Comparison of ENCODE assay signal across 8 cellular contexts in the genomic region with DNA sequence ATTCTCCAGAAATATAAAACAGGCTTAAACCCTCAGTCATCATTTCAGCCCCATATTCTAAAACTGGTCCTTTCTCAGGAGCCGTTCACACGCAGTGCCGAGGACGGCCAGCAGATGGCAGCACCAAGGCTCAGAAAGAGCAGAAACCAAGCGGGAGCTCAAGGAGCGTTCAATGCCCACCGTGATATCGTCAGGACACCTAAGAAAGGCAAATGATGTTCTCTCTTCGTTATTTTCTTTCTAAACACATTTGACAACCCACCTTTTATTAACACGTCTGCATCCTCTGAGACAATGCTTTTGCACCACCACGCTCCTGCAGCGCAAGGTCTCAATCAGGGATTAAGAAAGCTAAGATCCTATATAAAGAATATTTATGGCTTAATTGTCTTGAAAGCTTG. TPM values are rescaled to one million over a fixed set of nuclear protein-coding genes. Genes with fewer than 3 reads are reported as not detected.
DNase-seq lines count a peak whose midpoint lies in the region; ATAC-seq and TF ChIP-seq lines count a peak whose summit lies in the region.

No MANE protein-coding gene starts in this region.

- H2AFZ ChIP-seq in Loucy (ENCODE audit: low read length) (peak overlapping the region; percentile 58; the same call in 1 of the 2 replicates), parathyroid adenoma (no peak overlapping the region)

- H3K4me1 Mint-ChIP-seq in CD4-positive, CD25-positive, alpha-beta regulatory T cell = peaks cover 0 to 3% (median 0%) of the 10 kb centered on the region in 4 donors

- H3K79me2 ChIP-seq in Loucy (ENCODE audit: insufficient read depth, low read length) (no peaks in the 10 kb centered on the region), parathyroid adenoma (no peaks in the 10 kb centered on the region)

- H3K9me2 ChIP-seq in Loucy (replicated peaks; ENCODE audit: low read depth, low read length) = no peaks in the 10 kb centered on the region

- peak; percentile 63 to 72 (median 67) for DNase-seq in CD4-positive, CD25-positive, alpha-beta regulatory T cell
- DNase-seq in SK-MEL-5 (ENCODE audit: low read depth, low spot score) = peak; percentile 88
- peak; percentile 86 for DNase-seq in activated naive CD4-positive, alpha-beta T cell treated with Interleukin-2 at 50 U/mL for 16 hours
- DNase-seq in globus pallidus (ENCODE audit: low spot score) = peak; percentile 60
- DNase-seq in transverse colon = peak; percentile 85

- no peaks in the 10 kb centered on the region for H3K36me3 Mint-ChIP-seq in CD4-positive, CD25-positive, alpha-beta regulatory T cell

- H3K9me3 Mint-ChIP-seq in CD4-positive, CD25-positive, alpha-beta regulatory T cell = no peaks in the 10 kb centered on the region

- no peak overlapping the region for H3K27ac ChIP-seq in CD4-positive, CD25-positive, alpha-beta regulatory T cell (ENCODE audit: insufficient read depth, low read length, poor library complexity, severe bottlenecking)
- H3K27ac ChIP-seq in parathyroid adenoma (no peak overlapping the region), transverse colon (no peak overlapping the region)

- no peak for TF ChIP-seq POLR2A in transverse colon (IDR thresholded peaks at IDR 0.05)

- no peak overlapping the region for H3K4me3 Mint-ChIP-seq in CD4-positive, CD25-positive, alpha-beta regulatory T cell

- no peaks in the 10 kb centered on the region for H3K4me1 ChIP-seq in CD4-positive, CD25-positive, alpha-beta regulatory T cell (ENCODE audit: control insufficient read depth, insufficient read depth, low read length, poor library complexity, severe bottlenecking)
- no peaks in the 10 kb centered on the region for H3K4me1 ChIP-seq in Loucy (ENCODE audit: insufficient read depth, low read length, poor library complexity, severe bottlenecking)
- no peaks in the 10 kb centered on the region for H3K4me1 ChIP-seq in parathyroid adenoma
- peaks cover 0 to 4% (median 1%) of the 10 kb centered on the region in 4 donors for H3K4me1 ChIP-seq in transverse colon

- TF ChIP-seq EP300 in transverse colon (IDR thresholded peaks at IDR 0.05; ENCODE audit: low read depth) = no peak

- intact Hi-C loops in transverse colon (cut with DNase I; ENCODE audit: low total_unique reads) = loop anchor here (10.0 kb wide), 1 partner anchor 166 kb away; no protein-coding TSS in a partner anchor

- H3K4me2 ChIP-seq in Loucy (ENCODE audit: low read depth, low read length, poor library complexity, severe bottlenecking) (peak overlapping the region; percentile 63), parathyroid adenoma (ENCODE audit: low read length) (no peak overlapping the region)

- H3K27ac Mint-ChIP-seq in CD4-positive, CD25-positive, alpha-beta regulatory T cell = peak overlapping the region in 1 of 3 donors; percentile 40

- no peak overlapping the region for H3K9ac ChIP-seq in Loucy (ENCODE audit: low read depth, low read length, poor library complexity, severe bottlenecking)
- no peak overlapping the region for H3K9ac ChIP-seq in parathyroid adenoma

- H3K27me3 Mint-ChIP-seq in CD4-positive, CD25-positive, alpha-beta regulatory T cell = peaks cover 65% of the 10 kb centered on the region

- in situ Hi-C loops in SK-MEL-5 (cut with HindIII; ENCODE audit: low pct_unique_long_range_greater_than_20kb, low sequenced_read_pairs) = no loop called here
- in situ Hi-C loops in transverse colon (cut with MboI; ENCODE audit: low pct_ligation_motif_present in 1 of 4, low pct_unique_long_range_greater_than_20kb in 1 of 4, low sequenced_read_pairs in 3 of 4) = loop anchor here (5.0 to 10.0 kb wide), 3 partner anchors 156 to 168 kb away; no protein-coding TSS in a partner anchor

- H3K36me3 ChIP-seq in CD4-positive, CD25-positive, alpha-beta regulatory T cell (ENCODE audit: control insufficient read depth, insufficient read depth, low read length) = no peaks in the 10 kb centered on the region
- H3K36me3 ChIP-seq in Loucy (ENCODE audit: insufficient read depth, low read length) (no peaks in the 10 kb centered on the region), parathyroid adenoma (ENCODE audit: control insufficient read depth, insufficient read depth, low read length) (no peaks in the 10 kb centered on the region), transverse colon (no peaks in the 10 kb centered on the region)

- ATAC-seq in CD4-positive, CD25-positive, alpha-beta regulatory T cell (ENCODE audit: low read depth in 2 of 2) = peak; percentile 64 to 83
- ATAC-seq in GM21423 (IDR thresholded peaks at IDR 0.05; ENCODE audit: unreplicated experiment) = peak; percentile 63

- H3K9me3 ChIP-seq in CD4-positive, CD25-positive, alpha-beta regulatory T cell (ENCODE audit: control insufficient read depth in 2 of 2, low read length in 2 of 2) = no peaks in the 10 kb centered on the region
- H3K9me3 ChIP-seq in Loucy (ENCODE audit: insufficient read depth, low read depth, low read length) = no peaks in the 10 kb centered on the region
- no peaks in the 10 kb centered on the region for H3K9me3 ChIP-seq in parathyroid adenoma (ENCODE audit: control insufficient read depth, low read length)
- H3K9me3 ChIP-seq in transverse colon = no peaks in the 10 kb centered on the region

- H4K20me1 ChIP-seq in Loucy (ENCODE audit: insufficient read depth, low read length, poor library complexity, severe bottlenecking) = no peaks in the 10 kb centered on the region

- H3K4me3 ChIP-seq in CD4-positive, CD25-positive, alpha-beta regulatory T cell (ENCODE audit: low read depth, low read length) = no peak overlapping the region
- H3K4me3 ChIP-seq in Loucy (ENCODE audit: low read length, poor library complexity, severe bottlenecking) (peak overlapping the region; percentile 26), parathyroid adenoma (ENCODE audit: low read depth, low read length) (no peak overlapping the region), transverse colon (no peak overlapping the region)

- 7 to 8% methylated on average over 6 to 12 of the region's 12 CpGs for WGBS in transverse colon (ENCODE audit: low coverage in 1 of 2), 2 donors

- peaks cover 2% of the 10 kb centered on the region for H3K27me3 ChIP-seq in CD4-positive, CD25-positive, alpha-beta regulatory T cell (ENCODE audit: control insufficient read depth, insufficient read depth, low read length)
- no peaks in the 10 kb centered on the region for H3K27me3 ChIP-seq in Loucy (ENCODE audit: insufficient read depth, low read length, poor library complexity, severe bottlenecking)
- H3K27me3 ChIP-seq in parathyroid adenoma (ENCODE audit: control insufficient read depth, insufficient read depth, low read length) = no peaks in the 10 kb centered on the region
- peaks cover 30% of the 10 kb centered on the region for H3K27me3 ChIP-seq in transverse colon

- no peaks in the 10 kb centered on the region for H3F3A ChIP-seq in Loucy (ENCODE audit: low read depth)

- peak; percentile 99 for TF ChIP-seq CTCF in Loucy (conservative IDR thresholded peaks at IDR 0.05; ENCODE audit: low read length)
- peak; percentile 98 for TF ChIP-seq CTCF in parathyroid adenoma (IDR thresholded peaks at IDR 0.05)
- peak; percentile 92 to 99 (median 96) for TF ChIP-seq CTCF in transverse colon (IDR thresholded peaks at IDR 0.05)

RNA-seq across cellular contexts. Expression of gene RBM33, which starts 45.7 kb away (rescaled TPM):
- total RNA-seq in CD4-positive, CD25-positive, alpha-beta regulatory T cell = 196 TPM
- 10 to 100 TPM; 33.5 to 44.1 (median 35.5) TPM for polyA plus RNA-seq in CD4-positive, CD25-positive, alpha-beta regulatory T cell
- 25.8 and 35.2 TPM in 2 replicates for total RNA-seq in SK-MEL-5 (2014; rRNA removed; shearing (Covaris generic))
- polyA plus RNA-seq in SK-MEL-5 (2015; cell fraction: cytosol; rRNA removed) = 25.4 and 25.8 TPM in 2 replicates
- polyA plus RNA-seq in SK-MEL-5 (2015; cell fraction: nucleus; rRNA removed) = 70.7 and 85.9 TPM in 2 replicates
- total RNA-seq in transverse colon = 100 to 1,000 TPM in 2 of 4 donors, 10 to 100 TPM in 2; 62.8 to 129 (median 92.8) TPM

RNA-seq across cellular contexts. Expression of gene CNPY1, which starts 52.5 kb away (rescaled TPM):
- total RNA-seq in CD4-positive, CD25-positive, alpha-beta regulatory T cell = not detected
- not detected for polyA plus RNA-seq in CD4-positive, CD25-positive, alpha-beta regulatory T cell
- not detected in 2 replicates for total RNA-seq in SK-MEL-5 (2014; rRNA removed; shearing (Covaris generic))
- not detected in 2 replicates for polyA plus RNA-seq in SK-MEL-5 (2015; cell fraction: cytosol; rRNA removed)
- not detected in 2 replicates for polyA plus RNA-seq in SK-MEL-5 (2015; cell fraction: nucleus; rRNA removed)
- not detected for total RNA-seq in transverse colon
